Comparison of ENCODE assay signal across 9 cellular contexts in the genomic region with DNA sequence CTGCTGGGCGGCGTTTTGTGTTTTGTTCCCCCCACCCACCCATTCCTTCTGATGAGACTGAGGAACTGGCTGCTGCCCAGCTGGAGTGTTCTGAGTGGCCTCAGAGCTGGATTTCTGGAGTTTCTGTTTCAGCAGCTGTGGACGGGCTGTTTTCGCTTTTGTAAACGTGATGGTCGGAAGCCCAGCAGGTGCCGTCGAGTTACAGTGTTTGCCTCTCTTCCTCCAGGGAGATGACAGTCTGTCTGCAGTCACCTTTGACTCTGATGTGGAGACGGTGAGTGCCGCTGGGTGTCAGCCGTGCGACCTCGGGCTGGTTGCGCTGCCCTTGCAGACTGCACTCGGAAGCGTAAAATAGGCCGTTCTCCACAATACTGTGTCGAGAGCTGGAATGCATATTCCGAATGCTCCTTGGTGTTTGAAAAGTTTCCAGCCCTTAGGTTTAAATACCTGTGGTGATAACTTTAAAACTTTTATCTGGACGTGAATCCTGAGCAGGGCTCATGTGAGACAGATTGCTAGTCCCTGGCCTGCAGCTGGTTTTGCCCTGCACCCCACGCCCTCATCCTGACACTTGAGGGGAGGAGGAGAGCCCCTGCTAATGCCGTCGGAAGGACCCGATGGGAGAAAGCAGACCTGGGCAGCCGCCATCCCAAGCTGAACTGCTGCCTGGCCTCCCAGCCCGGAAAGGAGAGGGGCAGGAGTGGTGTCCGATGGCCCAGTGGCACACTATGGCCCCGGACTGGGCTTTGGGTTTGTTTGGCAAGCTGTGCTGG. TPM values are rescaled to one million over a fixed set of nuclear protein-coding genes. Genes with fewer than 3 reads are reported as not detected.
A peak's percentile ranks its signal among the peaks of the same experiment; 100 is the strongest.
DNase-seq lines count a peak whose midpoint lies in the region; ATAC-seq and TF ChIP-seq lines count a peak whose summit lies in the region.
"Had no signal": no experiment of that assay in that cellular context is flagged by ENCODE, and none has a peak within 500 bp of the region (broad histone marks: within the 10 kb centered on the region; RNA-seq: fewer than 3 reads in every experiment).

No MANE protein-coding gene starts in this region.

- H3K9me3 Mint-ChIP-seq in activated CD4-positive, alpha-beta T cell treated with anti-CD3 and anti-CD28 coated beads, Interleukin-2, amount 10 ng/mL, durations not matched to agents 24 days and 14 days, result no peaks in the 10 kb centered on the region

- no peak overlapping the region for H3K9ac ChIP-seq in skeletal muscle satellite cell (ENCODE audit: low read depth, low read length)

- DNase-seq in activated CD4-positive, alpha-beta T cell treated with anti-CD3 and anti-CD28 coated beads for 48 hours, result peak; percentile 24
- no peak for DNase-seq in activated CD4-positive, alpha-beta T cell treated with anti-CD3 and anti-CD28 coated beads, Interleukin-2, amount 10 ng/mL, durations not matched to agents 24 days and 14 days
- DNase-seq in brain microvascular endothelial cell, result no peak
- no peak for DNase-seq in vagina (ENCODE audit: extremely low spot score in 2 of 2)
- no peak for DNase-seq in NCI-H748 treated with DMSO at 0.1 percent for 48 hours (lab: John Stamatoyannopoulos, UW)
- no peak for DNase-seq in NCI-H2196 treated with DMSO at 0.1 percent for 48 hours (lab: John Stamatoyannopoulos, UW; ENCODE audit: unreplicated experiment)

- H3K27me3 ChIP-seq in brain microvascular endothelial cell (replicated peaks), result no peaks in the 10 kb centered on the region
- no peaks in the 10 kb centered on the region for H3K27me3 ChIP-seq in skeletal muscle satellite cell (ENCODE audit: control insufficient read depth, insufficient read depth, low read length)
- no peaks in the 10 kb centered on the region for H3K27me3 ChIP-seq in vagina

- no peaks in the 10 kb centered on the region for H3K9me3 ChIP-seq in skeletal muscle satellite cell (replicated peaks; ENCODE audit: low read length)
- H3K9me3 ChIP-seq in vagina, result no peaks in the 10 kb centered on the region

- in situ Hi-C loops in brain microvascular endothelial cell (cut with HindIII; ENCODE audit: low pct_ligation_motif_present, low sequenced_read_pairs), result loop anchor here (5.0 to 10.0 kb wide), 2 partner anchors 48 to 85 kb away; no protein-coding TSS in a partner anchor

- H3K27ac ChIP-seq in brain microvascular endothelial cell (no peak overlapping the region), vagina (no peak overlapping the region)
- H3K27ac ChIP-seq: epithelial cell of prostate had no signal

- TF ChIP-seq CTCF in brain microvascular endothelial cell (IDR thresholded peaks at IDR 0.05; ENCODE audit: low read depth, low read length, missing control alignments) (peak; percentile 3), vagina (IDR thresholded peaks at IDR 0.05) (no peak)

- no peaks in the 10 kb centered on the region for H3K27me3 Mint-ChIP-seq in activated CD4-positive, alpha-beta T cell treated with anti-CD3 and anti-CD28 coated beads, Interleukin-2, amount 10 ng/mL, durations not matched to agents 24 days and 14 days

- intact Hi-C loops in activated CD4-positive, alpha-beta T cell treated with anti-CD3 and anti-CD28 coated beads, Interleukin-2, amount 10 ng/mL, durations not matched to agents 24 days and 14 days (cut with micrococcal nuclease), result no loop called here
- intact Hi-C loops in vagina (cut with DNase I), result no loop called here

- H3K36me3 Mint-ChIP-seq in activated CD4-positive, alpha-beta T cell treated with anti-CD3 and anti-CD28 coated beads, Interleukin-2, amount 10 ng/mL, durations not matched to agents 24 days and 14 days (ENCODE audit: low read depth), result no peaks in the 10 kb centered on the region

- peaks cover 7% of the 10 kb centered on the region for H3K4me1 ChIP-seq in skeletal muscle satellite cell (ENCODE audit: control insufficient read depth, insufficient read depth, low read length)
- H3K4me1 ChIP-seq in vagina, result peaks cover 4% of the 10 kb centered on the region

- no peak overlapping the region for H3K27ac Mint-ChIP-seq in activated CD4-positive, alpha-beta T cell treated with anti-CD3 and anti-CD28 coated beads, Interleukin-2, amount 10 ng/mL, durations not matched to agents 24 days and 14 days

- no peak for TF ChIP-seq POLR2A in vagina (IDR thresholded peaks at IDR 0.05)

- H3K4me3 Mint-ChIP-seq in activated CD4-positive, alpha-beta T cell treated with anti-CD3 and anti-CD28 coated beads, Interleukin-2, amount 10 ng/mL, durations not matched to agents 24 days and 14 days, result no peak overlapping the region

- peaks cover 3% of the 10 kb centered on the region for H3K4me1 Mint-ChIP-seq in activated CD4-positive, alpha-beta T cell treated with anti-CD3 and anti-CD28 coated beads, Interleukin-2, amount 10 ng/mL, durations not matched to agents 24 days and 14 days

- peak overlapping the region; percentile 48 for H3K4me2 ChIP-seq in skeletal muscle satellite cell (ENCODE audit: low read length)

- H3K36me3 ChIP-seq in brain microvascular endothelial cell (replicated peaks) (no peaks in the 10 kb centered on the region), skeletal muscle satellite cell (ENCODE audit: insufficient read depth, low read length) (peaks cover 5% of the 10 kb centered on the region), vagina (no peaks in the 10 kb centered on the region)

- H3K4me3 ChIP-seq in brain microvascular endothelial cell (ENCODE audit: low read depth, low read length) (no peak overlapping the region), skeletal muscle satellite cell (ENCODE audit: low read length) (no peak overlapping the region), vagina (no peak overlapping the region)

- ATAC-seq in HG03025 (IDR thresholded peaks at IDR 0.05; ENCODE audit: low FRiP score, unreplicated experiment), result peak; percentile 93

RNA-seq across cellular contexts. Expression of a gene that starts 8.3 kb away (rescaled TPM):
- 11.7 and 12.3 TPM in 2 replicates for total RNA-seq in activated CD4-positive, alpha-beta T cell treated with anti-CD3 and anti-CD28 coated beads, Interleukin-2, amount 10 ng/mL, durations not matched to agents 24 days and 14 days
- total RNA-seq in skeletal muscle satellite cell (2012; rRNA removed), result 6.8 and 9.6 TPM in 2 replicates
- total RNA-seq in vagina, result 5.2 TPM

RNA-seq across cellular contexts. Expression of a gene that starts 11.8 kb away (rescaled TPM):
- total RNA-seq in activated CD4-positive, alpha-beta T cell treated with anti-CD3 and anti-CD28 coated beads, Interleukin-2, amount 10 ng/mL, durations not matched to agents 24 days and 14 days, result 39.5 and 40.9 TPM in 2 replicates
- 25.3 and 31.0 TPM in 2 replicates for total RNA-seq in skeletal muscle satellite cell (2012; rRNA removed)
- 66.0 TPM for total RNA-seq in vagina

RNA-seq across cellular contexts. Expression of a gene that starts 47.5 kb away (rescaled TPM):
- total RNA-seq in activated CD4-positive, alpha-beta T cell treated with anti-CD3 and anti-CD28 coated beads, Interleukin-2, amount 10 ng/mL, durations not matched to agents 24 days and 14 days, result 33.9 and 34.2 TPM in 2 replicates
- total RNA-seq in skeletal muscle satellite cell (2012; rRNA removed), result 1.3 and 2.0 TPM in 2 replicates
- 36.8 TPM for total RNA-seq in vagina
